9 cellular contexts compared by ENCODE assay signal in the genomic region with DNA sequence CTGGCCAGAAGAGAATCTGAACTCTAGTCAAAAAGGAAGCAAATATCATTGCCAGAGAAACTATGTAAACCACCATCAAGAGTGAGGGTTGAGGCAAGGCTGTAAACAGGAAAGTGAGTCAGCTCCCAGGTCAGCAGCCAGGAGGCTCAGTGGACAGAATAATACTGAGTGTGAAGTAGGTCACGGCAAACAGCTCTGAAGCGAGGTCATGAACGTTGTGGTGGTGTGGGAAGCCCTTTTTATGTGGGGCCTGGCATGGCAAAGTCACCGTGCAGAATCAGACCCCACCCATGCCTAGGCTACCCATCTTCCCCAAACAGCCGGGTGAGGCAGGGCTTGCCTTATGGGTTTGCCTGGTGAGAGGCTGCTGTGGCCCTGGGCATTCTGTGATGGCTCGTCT. TPM values are rescaled to one million over a fixed set of nuclear protein-coding genes. Genes with fewer than 3 reads are reported as not detected.
DNase-seq lines count a peak whose midpoint lies in the region; ATAC-seq and TF ChIP-seq lines count a peak whose summit lies in the region.
"Had no signal": no experiment of that assay in that cellular context is flagged by ENCODE, and none has a peak within 500 bp of the region (broad histone marks: within the 10 kb centered on the region; RNA-seq: fewer than 3 reads in every experiment).

No MANE protein-coding gene starts in this region.

- in situ Hi-C loops in GM23248 (cut with MboI), result no loop called here

- intact Hi-C loops in ascending aorta (cut with DNase I), result no loop called here

- H2AFZ ChIP-seq in GM23248, result peak overlapping the region; percentile 53; the same call in 1 of the 2 replicates
- H2AFZ ChIP-seq in Karpas-422 (ENCODE audit: low read length), result no peak overlapping the region

- WGBS in GM23248 (ENCODE audit: low coverage in 1 of 2, low lambda C conversion rate in 2 of 2, missing lambda C conversion rate in 2 of 2), 2 experiments, result 17 to 18% methylated on average over 6 of the region's 6 CpGs

- DNase-seq in GM23248 (peak; percentile 94), SW480 (ENCODE audit: low spot score) (peak; percentile 51), ascending aorta (ENCODE audit: low spot score in 2 of 2) (peak; percentile 26 to 80), kidney tubule cell (ENCODE audit: low spot score) (peak; percentile 90), Karpas-422 (no peak), NCI-H345 (lab: John Stamatoyannopoulos, UW) (no peak)
- DNase-seq in stimulated activated CD8-positive, alpha-beta memory T cell treated with anti-CD3 and anti-CD28 coated beads, Interleukin-2, amount 100 ng/mL, for 1 hour (ENCODE audit: low read depth in 2 of 2), result peak; percentile 28 to 42

- no peak for ATAC-seq in HG02973 (IDR thresholded peaks at IDR 0.05; ENCODE audit: unreplicated experiment)

- no peaks in the 10 kb centered on the region for H3K27me3 ChIP-seq in GM23248 (replicated peaks; ENCODE audit: insufficient read depth)
- H3K27me3 ChIP-seq in ascending aorta, result no peaks in the 10 kb centered on the region
- no peaks in the 10 kb centered on the region for H3K27me3 ChIP-seq in Karpas-422 (ENCODE audit: low read length)

- no peak for TF ChIP-seq CTCF in ascending aorta (IDR thresholded peaks at IDR 0.05)

- no peaks in the 10 kb centered on the region for H4K20me1 ChIP-seq in GM23248 (ENCODE audit: insufficient read depth)
- H4K20me1 ChIP-seq in Karpas-422 (ENCODE audit: insufficient read depth, low read depth, low read length), result no peaks in the 10 kb centered on the region

- H3K9me3 ChIP-seq in GM23248 (ENCODE audit: low read depth), result no peaks in the 10 kb centered on the region
- H3K9me3 ChIP-seq in ascending aorta, result no peaks in the 10 kb centered on the region
- no peaks in the 10 kb centered on the region for H3K9me3 ChIP-seq in Karpas-422 (ENCODE audit: low read length)

- H3K4me3 ChIP-seq in GM23248 (no peak overlapping the region), ascending aorta (no peak overlapping the region), Karpas-422 (ENCODE audit: low read length) (no peak overlapping the region)

- H3K4me1 ChIP-seq in GM23248 (ENCODE audit: insufficient read depth) (peaks cover 34% of the 10 kb centered on the region), ascending aorta (peaks cover 7 to 13% of the 10 kb centered on the region in 2 donors), Karpas-422 (ENCODE audit: low read length) (no peaks in the 10 kb centered on the region)

- H3K9me2 ChIP-seq in GM23248 (ENCODE audit: insufficient read depth), result no peaks in the 10 kb centered on the region
- no peaks in the 10 kb centered on the region for H3K9me2 ChIP-seq in Karpas-422 (replicated peaks; ENCODE audit: insufficient read depth, low read length)

- no peaks in the 10 kb centered on the region for H3K79me2 ChIP-seq in GM23248 (ENCODE audit: insufficient read depth)
- H3K79me2 ChIP-seq in Karpas-422 (ENCODE audit: low read length), result no peaks in the 10 kb centered on the region

- H3K36me3 ChIP-seq in GM23248 (ENCODE audit: low read depth) (no peaks in the 10 kb centered on the region), ascending aorta (no peaks in the 10 kb centered on the region), Karpas-422 (ENCODE audit: insufficient read depth, low read length) (no peaks in the 10 kb centered on the region)

- H3K4me2 ChIP-seq in GM23248 (ENCODE audit: unreplicated experiment) (peak overlapping the region; percentile 72), Karpas-422 (ENCODE audit: low read depth, low read length, poor library complexity, severe bottlenecking) (no peak overlapping the region)

- H3K9ac ChIP-seq in GM23248 (peak overlapping the region; percentile 33; the same call in 1 of the 2 replicates), Karpas-422 (ENCODE audit: low read length) (no peak overlapping the region)

- H3F3A ChIP-seq in GM23248 (ENCODE audit: insufficient read depth), result peaks cover 22% of the 10 kb centered on the region

- H3K27ac ChIP-seq in GM23248 (peak overlapping the region; percentile 71), ascending aorta (peak overlapping the region; percentile 74 to 76), Karpas-422 (ENCODE audit: low read length) (no peak overlapping the region)
- H3K27ac ChIP-seq: VCaP had no signal

RNA-seq across cellular contexts. Expression of gene THBS1, which starts 43.9 kb away (rescaled TPM):
- 7,697 and 8,549 TPM in 2 replicates for total RNA-seq in GM23248 (2014; rRNA removed; shearing (Covaris generic))
- 2,858 and 2,877 TPM in 2 replicates for polyA plus RNA-seq in GM23248 (2016; fragmentation: Nextera tagmentation; extraction: Ambion mirVana)
- total RNA-seq in ascending aorta, result 725 TPM
- not detected in 2 replicates for total RNA-seq in Karpas-422 (2014; rRNA removed; shearing (Covaris generic); ENCODE audit: low replicate concordance)

Comparison
In these comparisons a context has a peak if more than half of its experiments do, and no peak if none do; other contexts are left out.
1. DNase-seq: peak in GM23248 (single experiment), SW480 (single experiment), ascending aorta (2 of 2), kidney tubule cell (single experiment) and stimulated activated CD8-positive, alpha-beta memory T cell treated with anti-CD3 and anti-CD28 coated beads, Interleukin-2, amount 100 ng/mL, for 1 hour (2 of 2); none in Karpas-422 (single experiment) and NCI-H345 (single experiment).
2. RNA of gene THBS1, which starts 43.9 kb away (total RNA-seq): 7,697 to 8,549 TPM in GM23248 and 725 TPM in ascending aorta (single experiment); not detected in Karpas-422; every median in the first group is over 100 times any median in the second.